9 cellular contexts compared by ENCODE assay signal in genomic region chr11:94417386-94417987, GRCh38. TPM values are rescaled to one million over a fixed set of nuclear protein-coding genes. Genes with fewer than 3 reads are reported as not detected.
DNase-seq lines count a peak whose midpoint lies in the region; ATAC-seq, FAIRE-seq and TF ChIP-seq lines count a peak whose summit lies in the region.
"Had no signal": no experiment of that assay in that cellular context is flagged by ENCODE, and none has a peak within 500 bp of the region (broad histone marks: within the 10 kb centered on the region; RNA-seq: fewer than 3 reads in every experiment).

No MANE protein-coding gene starts in this region.

- POLR2A ChIA-PET in K562 (lab: Yijun Ruan, JAX) = interaction anchor here (0.6 to 1.0 kb wide), 3 partner anchors 19 to 503 kb away, joined by 3 to 4 read pairs (median 4); no protein-coding TSS in a partner anchor

- ATAC-seq in K562 = peak; percentile 79
- ATAC-seq in lung (ENCODE audit: insufficient read depth, low FRiP score) = no peak
- no peak for ATAC-seq in HG02623 (IDR thresholded peaks at IDR 0.05; ENCODE audit: unreplicated experiment)

- TF ChIP-seq CTCF in C4-2B (conservative IDR thresholded peaks at IDR 0.05) = peak; percentile 73
- peak; percentile 27 to 54 (median 44); a peak in 4 of 6 replicates for TF ChIP-seq CTCF in K562 (IDR thresholded peaks at IDR 0.05 in 2 of 3, conservative IDR thresholded peaks at IDR 0.05 in 1 of 3; ENCODE audit: insufficient read depth in 2 of 3, low read depth in 1 of 3, low read length in 3 of 3)
- peak; percentile 2 for TF ChIP-seq CTCF in lung (IDR thresholded peaks at IDR 0.05; ENCODE audit: control extremely low read depth, extremely low read depth)

- H3K4me1 ChIP-seq in K562 (replicated peaks in 1 of 2; ENCODE audit: control insufficient read depth in 2 of 2, insufficient read depth in 2 of 2, low read length in 2 of 2) = no peaks in the 10 kb centered on the region
- no peaks in the 10 kb centered on the region for H3K4me1 ChIP-seq in lung (ENCODE audit: control insufficient read depth in 2 of 2, insufficient read depth in 2 of 2, low read length in 2 of 2)

- CTCF ChIA-PET in K562 (lab: Yijun Ruan, JAX; ENCODE audit: low intra/inter-chr PET ratio) = interaction anchor here (0.6 to 0.9 kb wide), 3 partner anchors 162 to 496 kb away, joined by 3 read pairs; no protein-coding TSS in a partner anchor

- TF ChIP-seq POLR2A in K562 (conservative IDR thresholded peaks at IDR 0.05) (no peak), H54 (IDR thresholded peaks at IDR 0.05; ENCODE audit: low read depth, low read length) (no peak)

- no peak for TF ChIP-seq EP300 in K562 (IDR thresholded peaks at IDR 0.05; ENCODE audit: low read length)

- FAIRE-seq in K562 (lab: Jason Lieb, UNC) = no peak
- FAIRE-seq in H54 (lab: Jason Lieb, UNC) = no peak
- FAIRE-seq: colon had no signal

- H3K36me3 ChIP-seq in K562 (ENCODE audit: control insufficient read depth, insufficient read depth, low read length) = peaks cover 15% of the 10 kb centered on the region
- H3K36me3 ChIP-seq in lung (ENCODE audit: control insufficient read depth in 2 of 2, insufficient read depth in 2 of 2, low read length in 2 of 2) = peaks cover 1 to 6% of the 10 kb centered on the region in 2 donors

- no peaks in the 10 kb centered on the region for H3K79me2 ChIP-seq in K562 (ENCODE audit: control insufficient read depth, insufficient read depth, low read length)

- H3K4me3 ChIP-seq in K562 = no peak overlapping the region
- H3K4me3 ChIP-seq in lung = no peak overlapping the region

- 69% methylated on average over 4 of the region's 4 CpGs for WGBS in K562 (ENCODE audit: insufficient coverage, low coverage, missing lambda C conversion rate)
- 60 to 74% methylated on average over 4 of the region's 4 CpGs for WGBS in lung, 2 donors

- H2AFZ ChIP-seq in K562 (ENCODE audit: low read depth, low read length) = no peak overlapping the region

- H3K4me2 ChIP-seq in K562 (ENCODE audit: insufficient read depth, low read length) = no peak overlapping the region

- BruUV-seq in K562 (replicated peaks; lab: Mats Ljungman, UMichigan) = no TSS peak

- H4K20me1 ChIP-seq in K562 (replicated peaks; ENCODE audit: control insufficient read depth, insufficient read depth, low read length) = no peaks in the 10 kb centered on the region

- no peak overlapping the region for H3K9ac ChIP-seq in K562 (ENCODE audit: insufficient read depth in 1 of 2, low read depth in 2 of 2, low read length in 2 of 2)

- no peak overlapping the region for H3K27ac ChIP-seq in C4-2B
- H3K27ac ChIP-seq in K562 (ENCODE audit: extremely low read depth, low read depth, low read length) = no peak overlapping the region
- no peak overlapping the region for H3K27ac ChIP-seq in lung (ENCODE audit: low read depth in 1 of 2, low read length in 1 of 2)

- DNase-seq in KBM-7 = peak; percentile 16
- peak in 1 of 4 experiments; percentile 22 for DNase-seq in K562 (ENCODE audit: extremely low read depth in 1 of 4, low spot score in 3 of 4)
- DNase-seq in lung (ENCODE audit: low spot score) = no peak
- DNase-seq in stimulated activated CD4-positive, alpha-beta T cell treated with anti-CD3 and anti-CD28 coated beads, Interleukin-2, amount 100 ng/mL, for 48 hours = no peak
- DNase-seq in HuH-7.5 (ENCODE audit: low spot score) = no peak
- DNase-seq in H54 (ENCODE audit: insufficient read length, low spot score) = no peak

- H3K27me3 ChIP-seq in K562 (ENCODE audit: control insufficient read depth in 2 of 2, insufficient read depth in 2 of 2, low read length in 2 of 2) (no peaks in the 10 kb centered on the region), lung (ENCODE audit: control insufficient read depth, insufficient read depth) (no peaks in the 10 kb centered on the region)

- TF ChIP-seq RAD21 in K562 (CRISPR knock-in tag; conservative IDR thresholded peaks at IDR 0.05 in 1 of 2, IDR thresholded peaks at IDR 0.05 in 1 of 2) = peak; percentile 79 to 80

- intact Hi-C loops in K562 (cut with micrococcal nuclease) = loop anchor here (5.0 kb wide), 2 partner anchors 90 to 235 kb away; no protein-coding TSS in a partner anchor

- H3K9me3 ChIP-seq in K562 (replicated peaks; ENCODE audit: control insufficient read depth, insufficient read depth, low read depth, low read length) = no peaks in the 10 kb centered on the region
- no peaks in the 10 kb centered on the region for H3K9me3 ChIP-seq in lung (ENCODE audit: control insufficient read depth in 2 of 2, insufficient read depth in 1 of 2, low read length in 1 of 2)

- in situ Hi-C loops in KBM-7 (cut with MboI; ENCODE audit: low pct_unique_long_range_greater_than_20kb, low sequenced_read_pairs) (no loop called here), K562 (cut with MboI) (loop anchor here (10.0 kb wide), 1 partner anchor 523 kb away; no protein-coding TSS in a partner anchor)

- H3K9me1 ChIP-seq in K562 (ENCODE audit: control insufficient read depth, insufficient read depth, low read length) = no peaks in the 10 kb centered on the region

TF ChIP-seq in K562, 482 proteins besides CTCF, POLR2A, EP300 and RAD21:
- no peak for TF ChIP-seq E2F4 (CRISPR knock-in tag; IDR thresholded peaks at IDR 0.05; ENCODE audit: low read depth)
- TF ChIP-seq DEAF1 (CRISPR knock-in tag; IDR thresholded peaks at IDR 0.05) = peak; percentile 68

RNA-seq across cellular contexts. Expression of gene GPR83, which starts 16.3 kb away (rescaled TPM):
- total RNA-seq in K562 (2011; cell fraction: chromatin; rRNA removed; ENCODE audit: low replicate concordance) = 0.09 and 0.30 TPM in 2 replicates
- 0.13 and 0.17 TPM in 2 replicates for total RNA-seq in K562 (2011; cell fraction: nucleolus; rRNA removed)
- 0.29 TPM in 1 of 2 replicates, not detected in the other for total RNA-seq in K562 (2011; cell fraction: nucleoplasm; rRNA removed)
- total RNA-seq in K562 (2014; rRNA removed) (0.12 TPM in 1 of 2 replicates, not detected in the other), K562 (2014; rRNA removed; fragmentation: Illumina TruSeq; extraction: Trizol) (0.07 and 0.10 TPM in 2 replicates), K562 (2015; rRNA removed; fragmentation: Illumina TruSeq; extraction: Trizol) (0.04 and 0.19 TPM in 2 replicates), K562 (2021) (0.07 and 0.13 TPM in 2 replicates), lung (under 1 TPM in 1 of 2 donors, not detected in 1; 0.06 TPM)
- polyA plus RNA-seq in K562 (2011; rRNA removed) (0.07 and 0.10 TPM in 2 replicates), K562 (2014; fragmentation: Illumina TruSeq; extraction: Trizol) (0.07 and 0.10 TPM in 2 replicates), K562 (2014; fragmentation: Nextera tagmentation; extraction: Ambion mirVana) (under 1 TPM in 1 of 2 experiments, not detected in 1; 0.03 TPM), K562 (2014; rRNA removed) (0.08 TPM in 1 of 2 replicates, not detected in the other), lung (under 1 TPM; 0.02 to 0.10 TPM)
- polyA plus RNA-seq in K562 (2011; cell fraction: cytosol; rRNA removed) = 0.07 TPM in 1 of 2 replicates, not detected in the other
- 0.15 and 0.44 TPM in 2 replicates for polyA plus RNA-seq in K562 (2011; cell fraction: nucleus; rRNA removed)
- polyA plus RNA-seq in K562 (2012) = 0.04 and 0.14 TPM in 2 replicates
- polyA minus RNA-seq in K562 (2011; rRNA and poly(A)+ RNA removed) = 0.07 and 0.09 TPM in 2 replicates
- polyA minus RNA-seq in K562 (2011; cell fraction: cytosol; rRNA and poly(A)+ RNA removed) = not detected in 2 replicates
- 0.11 TPM in 1 of 2 replicates, not detected in the other for polyA minus RNA-seq in K562 (2011; cell fraction: nucleus; rRNA and poly(A)+ RNA removed)

Comparison
In these comparisons a context has a peak if more than half of its experiments do, and no peak if none do; other contexts are left out.
1. CTCF ChIP-seq: peak in every context shown above with its lines; median percentile 73 in C4-2B; 44 in K562; 2 in lung.